ENCODE assay signal across 7 cellular contexts in the genomic region with DNA sequence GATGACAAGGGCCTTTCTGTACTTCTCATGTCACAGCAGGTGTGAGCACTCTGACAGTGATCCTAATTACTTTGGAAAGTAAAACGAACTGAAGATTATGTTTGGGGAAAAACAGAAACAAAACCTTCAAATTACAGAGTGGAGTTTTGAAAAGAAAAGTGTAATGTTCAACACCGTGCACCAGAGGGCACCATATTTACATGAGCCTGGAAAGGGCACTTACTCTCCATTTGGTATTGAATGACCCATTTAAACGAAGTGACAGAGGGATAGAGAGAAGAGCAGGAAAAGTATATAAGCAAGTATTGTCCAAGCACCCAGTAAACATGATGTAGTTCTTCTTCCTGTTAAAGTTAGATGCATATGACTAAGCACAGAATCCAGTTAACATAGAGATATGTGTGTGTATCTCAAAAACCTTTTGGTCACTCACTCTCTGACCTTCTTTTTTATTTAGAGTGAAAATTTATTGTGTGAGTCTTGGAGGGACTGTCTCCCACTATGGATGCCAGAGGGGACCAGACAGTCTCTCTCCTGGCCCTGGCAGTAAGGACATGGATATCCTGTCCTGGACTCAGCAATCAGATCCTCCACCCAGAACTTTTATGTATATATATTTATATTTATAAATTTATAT. TPM values are rescaled to one million over a fixed set of nuclear protein-coding genes. Genes with fewer than 3 reads are reported as not detected.
DNase-seq lines count a peak whose midpoint lies in the region; ATAC-seq and TF ChIP-seq lines count a peak whose summit lies in the region.

No MANE protein-coding gene starts in this region.

- H3K9me3 ChIP-seq in neural cell (ENCODE audit: low read length) = no peaks in the 10 kb centered on the region

- ATAC-seq in GM21717 (IDR thresholded peaks at IDR 0.05; ENCODE audit: unreplicated experiment) = peak; percentile 65

- H3K79me2 ChIP-seq in neural cell (replicated peaks; ENCODE audit: insufficient read depth, low read length) = no peaks in the 10 kb centered on the region

- peak; percentile 65 for TF ChIP-seq CTCF in epithelial cell of esophagus (IDR thresholded peaks at IDR 0.05; ENCODE audit: insufficient read depth, low read depth, low read length, missing control alignments)
- TF ChIP-seq CTCF in neural cell (IDR thresholded peaks at IDR 0.05; ENCODE audit: poor library complexity, severe bottlenecking) = peak; percentile 54

- TF ChIP-seq EP300 in neural cell (conservative IDR thresholded peaks at IDR 0.05; ENCODE audit: poor library complexity, severe bottlenecking) = no peak

- H3K4me2 ChIP-seq in neural cell (ENCODE audit: low read length) = no peak overlapping the region

- peak; percentile 38 for TF ChIP-seq RAD21 in neural cell (conservative IDR thresholded peaks at IDR 0.05)

- H3K27ac ChIP-seq in neural cell (ENCODE audit: low read length) = no peak overlapping the region

- H3K4me3 ChIP-seq in epithelial cell of esophagus (ENCODE audit: low read length) = no peak overlapping the region
- H3K4me3 ChIP-seq in neural cell (ENCODE audit: low read length) = no peak overlapping the region

- H3K36me3 ChIP-seq in neural cell (ENCODE audit: insufficient read depth, low read length) = no peaks in the 10 kb centered on the region

- H2AFZ ChIP-seq in neural cell (ENCODE audit: low read depth, low read length) = no peak overlapping the region

- no peaks in the 10 kb centered on the region for H3F3A ChIP-seq in neural cell (ENCODE audit: insufficient read depth, low read length, poor library complexity, severe bottlenecking)

- no peak overlapping the region for H3K9ac ChIP-seq in neural cell (ENCODE audit: low read length)

- no peaks in the 10 kb centered on the region for H3K27me3 ChIP-seq in neural cell (ENCODE audit: insufficient read depth, low read depth, low read length)

- DNase-seq in Daoy (ENCODE audit: low read depth) = peak; percentile 40
- peak; percentile 62 for DNase-seq in NCI-H1105 treated with DMSO at 0.1 percent for 48 hours (lab: John Stamatoyannopoulos, UW)
- peak; percentile 83 for DNase-seq in SK-MEL-5 (ENCODE audit: low read depth, low spot score)
- peak; percentile 50 for DNase-seq in epithelial cell of esophagus (ENCODE audit: low read depth)
- DNase-seq in GOT3 (lab: John Stamatoyannopoulos, UW) = no peak

- no peaks in the 10 kb centered on the region for H3K9me2 ChIP-seq in neural cell (ENCODE audit: insufficient read depth, low read length)

- in situ Hi-C loops in SK-MEL-5 (cut with HindIII; ENCODE audit: low pct_unique_long_range_greater_than_20kb, low sequenced_read_pairs) = no loop called here

- H4K20me1 ChIP-seq in neural cell (ENCODE audit: insufficient read depth) = no peaks in the 10 kb centered on the region

TF ChIP-seq in neural cell, 6 proteins besides CTCF, POLR2A, EP300 and RAD21:
- TF ChIP-seq EZH2 (IDR thresholded peaks at IDR 0.05; ENCODE audit: borderline replicate concordance, insufficient read depth, low read length, poor library complexity, severe bottlenecking) (no peak), POLR2AphosphoS5 (IDR thresholded peaks at IDR 0.05) (no peak), MXI1 (conservative IDR thresholded peaks at IDR 0.05; ENCODE audit: poor library complexity, severe bottlenecking) (no peak), SMC3 (conservative IDR thresholded peaks at IDR 0.05; ENCODE audit: poor library complexity) (peak; percentile 50)

RNA-seq across cellular contexts. Expression of a gene that starts 3.8 kb away (rescaled TPM):
- total RNA-seq in Daoy (2014; rRNA removed; shearing (Covaris generic)) = not detected in 2 replicates
- not detected in 2 replicates for total RNA-seq in SK-MEL-5 (2014; rRNA removed; shearing (Covaris generic))
- polyA plus RNA-seq in SK-MEL-5 (2015; cell fraction: cytosol; rRNA removed) = not detected in 2 replicates
- polyA plus RNA-seq in SK-MEL-5 (2015; cell fraction: nucleus; rRNA removed) = not detected in 2 replicates
- polyA plus RNA-seq in neural cell = not detected in 2 replicates
- polyA minus RNA-seq in neural cell = not detected in 2 replicates

RNA-seq across cellular contexts. Expression of a gene that starts 45.7 kb away (rescaled TPM):
- not detected in 2 replicates for total RNA-seq in Daoy (2014; rRNA removed; shearing (Covaris generic))
- not detected in 2 replicates for total RNA-seq in SK-MEL-5 (2014; rRNA removed; shearing (Covaris generic))
- not detected in 2 replicates for polyA plus RNA-seq in SK-MEL-5 (2015; cell fraction: cytosol; rRNA removed)
- not detected in 2 replicates for polyA plus RNA-seq in SK-MEL-5 (2015; cell fraction: nucleus; rRNA removed)
- polyA plus RNA-seq in neural cell = not detected in 2 replicates
- not detected in 2 replicates for polyA minus RNA-seq in neural cell

RNA-seq across cellular contexts. Expression of a gene that starts 54.6 kb away (rescaled TPM):
- total RNA-seq in Daoy (2014; rRNA removed; shearing (Covaris generic)) = 94.2 and 114 TPM in 2 replicates
- 262 and 278 TPM in 2 replicates for total RNA-seq in SK-MEL-5 (2014; rRNA removed; shearing (Covaris generic))
- 103 and 106 TPM in 2 replicates for polyA plus RNA-seq in SK-MEL-5 (2015; cell fraction: cytosol; rRNA removed)
- polyA plus RNA-seq in SK-MEL-5 (2015; cell fraction: nucleus; rRNA removed) = 73.5 and 76.0 TPM in 2 replicates
- polyA plus RNA-seq in neural cell = 219 and 225 TPM in 2 replicates
- 234 and 263 TPM in 2 replicates for polyA minus RNA-seq in neural cell
